ENCODE assay signal across 8 cellular contexts in genomic region chr4:6548201-6548881, GRCh38. TPM values are rescaled to one million over a fixed set of nuclear protein-coding genes. Genes with fewer than 3 reads are reported as not detected.
DNase-seq lines count a peak whose midpoint lies in the region; ATAC-seq, FAIRE-seq and TF ChIP-seq lines count a peak whose summit lies in the region.

No MANE protein-coding gene starts in this region.

- no peak overlapping the region for H3K4me2 ChIP-seq in GM12878 (ENCODE audit: control insufficient read depth, insufficient read depth)

- H3K4me3 ChIP-seq in GM12878: no peak overlapping the region

- SMC1A ChIA-PET in GM12878 (lab: Charles Lee; ENCODE audit: uncharacterized antibody, unreplicated experiment): interaction anchor here (0.8 kb wide), 1 partner anchor 517 kb away, joined by 3 read pairs; no protein-coding TSS in a partner anchor

- no peak for TF ChIP-seq POLR2A in GM12878 (IDR thresholded peaks at IDR 0.05; ENCODE audit: low read depth, low read length)

- H3K4me1 ChIP-seq in GM12878 (ENCODE audit: control insufficient read depth, insufficient read depth, low read length): no peaks in the 10 kb centered on the region

- RAD21 ChIA-PET in GM12878 (lab: Charles Lee; ENCODE audit: unreplicated experiment): interaction anchor here (1.4 to 1.5 kb wide), 2 partner anchors 221 to 326 kb away, joined by 3 read pairs; no protein-coding TSS in a partner anchor

- peak; percentile 57 for DNase-seq in NCI-H82 (lab: John Stamatoyannopoulos, UW)
- DNase-seq in NCI-H82 treated with DMSO at 0.1 percent for 48 hours (lab: John Stamatoyannopoulos, UW; ENCODE audit: unreplicated experiment): no peak
- DNase-seq in NCI-H1092 treated with DMSO at 0.1 percent for 48 hours (lab: John Stamatoyannopoulos, UW): peak; percentile 25
- no peak for DNase-seq in GM12878 (ENCODE audit: low read depth, low spot score)
- peak; percentile 51 for DNase-seq in myocyte (ENCODE audit: low read depth)
- no peak for DNase-seq in stimulated activated CD4-positive, alpha-beta T cell treated with anti-CD3 and anti-CD28 coated beads, Interleukin-1b, Interleukin-23, amount 100 ng/mL, for 48 hours
- no peak for DNase-seq in activated CD8-positive, alpha-beta memory T cell treated with anti-CD3 and anti-CD28 coated beads, Interleukin-2, amount 50 U/mL, for 48 hours

- no peaks in the 10 kb centered on the region for H3K36me3 ChIP-seq in GM12878 (ENCODE audit: control insufficient read depth in 2 of 2, insufficient read depth in 2 of 2, low read length in 1 of 2)

- no peak for TF ChIP-seq EP300 in GM12878 (IDR thresholded peaks at IDR 0.05; ENCODE audit: borderline replicate concordance in 1 of 2, control insufficient read depth in 1 of 2, low read depth in 2 of 2, low read length in 2 of 2)

- no peak overlapping the region for H3K9ac ChIP-seq in GM12878 (ENCODE audit: control insufficient read depth, insufficient read depth, low read length)

- H3K9me3 ChIP-seq in GM12878 (replicated peaks; ENCODE audit: control insufficient read depth, insufficient read depth, low read length): no peaks in the 10 kb centered on the region; the same call in 2 of the 3 replicates

- peak; percentile 18; the same call in 1 of the 2 replicates for TF ChIP-seq RAD21 in GM12878 (IDR thresholded peaks at IDR 0.05; ENCODE audit: insufficient read depth, low read depth, low read length)

- CTCF ChIA-PET in GM12878 (lab: Yijun Ruan, JAX): interaction anchor here (1.1 to 2.0 kb wide), 5 partner anchors 7 to 534 kb away, joined by 3 to 7 read pairs (median 5); no protein-coding TSS in a partner anchor

- TF ChIP-seq CTCF in GM12878 (IDR thresholded peaks at IDR 0.05 in 2 of 3, conservative IDR thresholded peaks at IDR 0.05 in 1 of 3; ENCODE audit: control insufficient read depth in 2 of 3, extremely low read depth in 1 of 3, insufficient read depth in 1 of 3, low read depth in 3 of 3, low read length in 3 of 3): peak in 2 of 3 experiments; percentile 22 to 32; a peak in 4 of 6 replicates

- H3K27me3 ChIP-seq in GM12878 (replicated peaks in 1 of 2; ENCODE audit: control insufficient read depth in 2 of 2, insufficient read depth in 2 of 2, low read length in 1 of 2): no peaks in the 10 kb centered on the region

- no TSS peak for BruUV-seq in GM12878 (replicated peaks; lab: Mats Ljungman, UMichigan)

- H4K20me1 ChIP-seq in GM12878 (ENCODE audit: control insufficient read depth, insufficient read depth): no peaks in the 10 kb centered on the region

- in situ Hi-C loops in GM12878 (cut with MboI): loop anchor here (5.0 kb wide), 1 partner anchor 296 kb away; no protein-coding TSS in a partner anchor

- intact Hi-C loops in GM12878 (cut with micrococcal nuclease; ENCODE audit: unreplicated experiment): loop anchor here (5.0 kb wide), 1 partner anchor 296 kb away; no protein-coding TSS in a partner anchor

- WGBS in GM12878 (ENCODE audit: insufficient coverage, insufficient replicate concordance, low lambda C conversion rate, missing lambda C conversion rate): 44% methylated on average over 8 of the region's 8 CpGs

- POLR2A ChIA-PET in GM12878 (lab: Charles Lee): no interaction called here

- H2AFZ ChIP-seq in GM12878 (ENCODE audit: control insufficient read depth, low read depth, low read length): no peak overlapping the region

- FAIRE-seq in GM12878 (lab: Jason Lieb, UNC): no peak

- H3K79me2 ChIP-seq in GM12878 (ENCODE audit: control insufficient read depth, insufficient read depth, low read length): no peaks in the 10 kb centered on the region

- no peak overlapping the region for H3K27ac ChIP-seq in GM12878 (ENCODE audit: control insufficient read depth, insufficient read depth)

- ATAC-seq in GM12878: peak; percentile 64
- no peak for ATAC-seq in GM19328 (IDR thresholded peaks at IDR 0.05; ENCODE audit: unreplicated experiment)

TF ChIP-seq in GM12878, 131 proteins besides CTCF, POLR2A, EP300 and RAD21:
- TF ChIP-seq HDAC6 (IDR thresholded peaks at IDR 0.05; ENCODE audit: unreplicated experiment) (no peak), POLR2AphosphoS5 (IDR thresholded peaks at IDR 0.05; ENCODE audit: low read length) (no peak), ZNF384 (IDR thresholded peaks at IDR 0.05; ENCODE audit: borderline replicate concordance, low read depth, low read length) (no peak), KLF5 (IDR thresholded peaks at IDR 0.05; ENCODE audit: partially characterized antibody) (no peak), BACH1 (IDR thresholded peaks at IDR 0.05; ENCODE audit: borderline replicate concordance) (no peak), FOXM1 (IDR thresholded peaks at IDR 0.05; ENCODE audit: low read depth, low read length) (no peak), EED (IDR thresholded peaks at IDR 0.05; ENCODE audit: low read depth) (no peak), KAT2A (conservative IDR thresholded peaks at IDR 0.05; ENCODE audit: control insufficient read depth, low read depth, low read length) (no peak), GATAD2B (conservative IDR thresholded peaks at IDR 0.05; ENCODE audit: low read depth) (no peak), IRF3 (IDR thresholded peaks at IDR 0.05) (no peak), SUZ12 (IDR thresholded peaks at IDR 0.05; ENCODE audit: unreplicated experiment) (no peak)
- TF ChIP-seq, protein P1, sequence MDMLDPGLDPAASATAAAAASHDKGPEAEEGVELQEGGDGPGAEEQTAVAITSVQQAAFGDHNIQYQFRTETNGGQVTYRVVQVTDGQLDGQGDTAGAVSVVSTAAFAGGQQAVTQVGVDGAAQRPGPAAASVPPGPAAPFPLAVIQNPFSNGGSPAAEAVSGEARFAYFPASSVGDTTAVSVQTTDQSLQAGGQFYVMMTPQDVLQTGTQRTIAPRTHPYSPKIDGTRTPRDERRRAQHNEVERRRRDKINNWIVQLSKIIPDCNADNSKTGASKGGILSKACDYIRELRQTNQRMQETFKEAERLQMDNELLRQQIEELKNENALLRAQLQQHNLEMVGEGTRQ (IDR thresholded peaks at IDR 0.05; ENCODE audit: borderline replicate concordance, low read depth, low read length): no peak

RNA-seq across cellular contexts. Expression of gene MAN2B2, which starts 26.6 kb away (rescaled TPM):
- total RNA-seq in GM12878 (2013; cell fraction: nucleolus; rRNA removed): 21.8 and 32.3 TPM in 2 replicates
- total RNA-seq in GM12878 (2014; rRNA removed): 8.6 and 11.2 TPM in 2 replicates
- 4.7 TPM in 2 replicates for total RNA-seq in GM12878 (2014; rRNA removed; fragmentation: Illumina TruSeq; extraction: Trizol)
- 14.2 and 14.5 TPM in 2 replicates for total RNA-seq in GM12878 (2021)
- polyA plus RNA-seq in GM12878 (2011; ENCODE audit: low read depth): 4.1 TPM
- 4.3 and 5.8 TPM in 2 replicates for polyA plus RNA-seq in GM12878 (2011; rRNA removed)
- 8.8 and 11.6 TPM in 2 replicates for polyA plus RNA-seq in GM12878 (2011; cell fraction: cytosol; rRNA removed)
- polyA plus RNA-seq in GM12878 (2011; cell fraction: nucleus; rRNA removed): 31.8 and 33.9 TPM in 2 replicates
- 9.3 and 9.4 TPM in 2 replicates for polyA plus RNA-seq in GM12878 (2012)
- polyA plus RNA-seq in GM12878 (2014; fragmentation: Illumina TruSeq; extraction: Trizol): 3.2 and 5.1 TPM in 2 replicates
- 1 to 10 TPM in 1 of 2 experiments, under 1 TPM in 1; 0.47 to 1.2 TPM for polyA plus RNA-seq in GM12878 (2014; fragmentation: Nextera tagmentation; extraction: Ambion mirVana)
- 10.5 and 10.8 TPM in 2 replicates for polyA plus RNA-seq in GM12878 (2014; rRNA removed)
- 1 to 10 TPM; 8.2 to 8.8 TPM for polyA plus RNA-seq in GM12878 (2016; fragmentation: Nextera tagmentation; extraction: Ambion mirVana)
- 10.6 and 12.5 TPM in 2 replicates for polyA minus RNA-seq in GM12878 (2011; rRNA and poly(A)+ RNA removed)
- polyA minus RNA-seq in GM12878 (2011; cell fraction: cytosol; rRNA and poly(A)+ RNA removed): 5.1 and 6.3 TPM in 2 replicates
- polyA minus RNA-seq in GM12878 (2011; cell fraction: nucleus; rRNA and poly(A)+ RNA removed): 7.6 and 10.3 TPM in 2 replicates
- 15.2 and 20.5 TPM in 2 replicates for total RNA-seq in myocyte
- polyA plus RNA-seq in myocyte (2012): 37.6 TPM

Comparison
In these comparisons a context has a peak if more than half of its experiments do, and no peak if none do; other contexts are left out.
1. DNase-seq: peak in NCI-H82 (single experiment), NCI-H1092 treated with DMSO at 0.1 percent for 48 hours (single experiment) and myocyte (single experiment); none in NCI-H82 treated with DMSO at 0.1 percent for 48 hours (single experiment), GM12878 (single experiment), stimulated activated CD4-positive, alpha-beta T cell treated with anti-CD3 and anti-CD28 coated beads, Interleukin-1b, Interleukin-23, amount 100 ng/mL, for 48 hours (single experiment) and activated CD8-positive, alpha-beta memory T cell treated with anti-CD3 and anti-CD28 coated beads, Interleukin-2, amount 50 U/mL, for 48 hours (single experiment).